12 cellular contexts compared by ENCODE assay signal in genomic region chr5:149133795-149134777, GRCh38. TPM values are rescaled to one million over a fixed set of nuclear protein-coding genes. Genes with fewer than 3 reads are reported as not detected.
DNase-seq lines count a peak whose midpoint lies in the region; ATAC-seq, FAIRE-seq and TF ChIP-seq lines count a peak whose summit lies in the region.
"Had no signal": no experiment of that assay in that cellular context is flagged by ENCODE, and none has a peak within 500 bp of the region (broad histone marks: within the 10 kb centered on the region; RNA-seq: fewer than 3 reads in every experiment).

No MANE protein-coding gene starts in this region.

- ATAC-seq in left lung (peak; percentile 84), HG03439 (IDR thresholded peaks at IDR 0.05; ENCODE audit: unreplicated experiment) (no peak)

- FAIRE-seq in HTR-8/SVneo (lab: Jason Lieb, UNC), result no peak
- FAIRE-seq: GM19239 had no signal

- TF ChIP-seq CTCF in brain microvascular endothelial cell (IDR thresholded peaks at IDR 0.05; ENCODE audit: low read depth, low read length, missing control alignments), result no peak
- no peak for TF ChIP-seq CTCF in left lung (IDR thresholded peaks at IDR 0.05)

- H3K27me3 ChIP-seq in brain microvascular endothelial cell (replicated peaks) (no peaks in the 10 kb centered on the region), left lung (no peaks in the 10 kb centered on the region)
- H3K27me3 ChIP-seq: BLaER1 had no signal

- H3K27ac ChIP-seq in brain microvascular endothelial cell (peak overlapping the region; percentile 94), left lung (peak overlapping the region; percentile 9 to 63)
- H3K27ac ChIP-seq: BLaER1, cardiac muscle cell, KMS-11 had no signal

- intact Hi-C loops in left lung (cut with DNase I), result no loop called here

- in situ Hi-C loops in brain microvascular endothelial cell (cut with HindIII; ENCODE audit: low pct_ligation_motif_present, low sequenced_read_pairs), result no loop called here

- DNase-seq in A172 (ENCODE audit: low spot score) (peak; percentile 98), HTR-8/SVneo (ENCODE audit: insufficient read length, low spot score) (peak; percentile 56), brain microvascular endothelial cell (peak; percentile 82), left lung (peak in 1 of 2 donors; percentile 68), NK-92 (lab: John Stamatoyannopoulos, UW; ENCODE audit: unreplicated experiment) (no peak), NCI-H146 (lab: John Stamatoyannopoulos, UW) (no peak), NCI-H2107 (lab: John Stamatoyannopoulos, UW) (no peak)

- H3K4me3 ChIP-seq in brain microvascular endothelial cell (ENCODE audit: low read depth, low read length) (no peak overlapping the region), left lung (no peak overlapping the region)
- H3K4me3 ChIP-seq: BLaER1, cardiac muscle cell had no signal

- H3K9me3 ChIP-seq in left lung, result no peaks in the 10 kb centered on the region
- H3K9me3 ChIP-seq: BLaER1 had no signal

- H3K4me1 ChIP-seq in left lung, result peaks cover 0 to 24% of the 10 kb centered on the region in 2 donors

- H3K36me3 ChIP-seq in brain microvascular endothelial cell (replicated peaks) (no peaks in the 10 kb centered on the region), left lung (no peaks in the 10 kb centered on the region)
- H3K36me3 ChIP-seq: BLaER1, cardiac muscle cell had no signal

RNA-seq across cellular contexts. Expression of gene ABLIM3, which starts 7.2 kb away (rescaled TPM):
- 12.6 and 15.9 TPM in 2 replicates for total RNA-seq in A172 (2014; rRNA removed; shearing (Covaris generic))
- 10 to 100 TPM; 33.2 to 35.3 TPM for total RNA-seq in left lung

Comparison
In these comparisons a context has a peak if more than half of its experiments do, and no peak if none do; other contexts are left out.
1. DNase-seq: peak in A172 (single experiment), HTR-8/SVneo (single experiment) and brain microvascular endothelial cell (single experiment); none in NK-92 (single experiment), NCI-H146 (single experiment) and NCI-H2107 (single experiment).